ENCODE assay signal across 35 cellular contexts in the genomic region with DNA sequence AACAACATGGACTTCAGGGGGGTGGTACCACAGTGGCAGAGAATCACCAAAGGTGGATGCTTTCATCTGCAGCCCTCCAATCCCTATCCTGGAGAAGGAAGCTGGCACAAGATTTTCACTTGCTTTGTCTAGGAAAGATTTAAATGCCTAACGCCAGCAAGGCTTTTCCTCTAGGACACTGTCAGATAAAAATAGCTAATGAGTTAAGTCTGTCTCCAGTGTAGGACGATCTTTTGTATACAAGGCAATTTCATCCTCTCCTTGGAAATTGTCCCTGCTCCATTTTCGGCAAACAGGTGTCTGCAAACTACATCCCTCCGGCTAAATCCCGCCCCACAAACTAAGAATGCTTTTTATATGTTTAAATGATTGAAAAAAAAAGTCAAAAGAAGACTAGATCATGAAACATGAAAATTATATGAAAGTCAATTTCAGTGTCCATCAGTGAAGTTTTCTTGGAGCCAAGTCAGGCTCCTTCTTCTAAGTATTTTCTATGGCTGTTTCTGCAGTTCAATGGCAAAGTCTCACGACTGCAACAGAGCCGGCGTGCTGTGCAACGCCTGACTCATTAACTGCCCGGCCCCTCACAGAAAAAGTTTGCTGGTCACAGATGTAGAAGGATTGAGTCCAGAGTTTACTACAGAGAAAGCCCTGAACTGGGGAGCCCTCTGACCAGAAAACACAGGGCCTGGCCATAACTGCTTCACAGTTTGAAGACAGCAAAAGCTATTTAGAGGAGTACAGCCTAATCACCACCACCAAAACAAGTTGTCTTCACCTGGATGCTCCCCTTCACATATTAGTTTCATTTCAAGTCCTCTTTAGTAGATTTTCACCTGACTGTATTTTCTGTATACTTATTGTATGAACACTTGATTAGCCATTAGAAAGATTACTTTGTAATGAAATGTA. TPM values are rescaled to one million over a fixed set of nuclear protein-coding genes. Genes with fewer than 3 reads are reported as not detected.
DNase-seq lines count a peak whose midpoint lies in the region; ATAC-seq and TF ChIP-seq lines count a peak whose summit lies in the region.
"Had no signal": no experiment of that assay in that cellular context is flagged by ENCODE, and none has a peak within 500 bp of the region (broad histone marks: within the 10 kb centered on the region; RNA-seq: fewer than 3 reads in every experiment).

No MANE protein-coding gene starts in this region.

- intact Hi-C loops in psoas muscle (cut with DNase I), result no loop called here

- WGBS in psoas muscle, 3 donors, result 20 to 29% (median 28%) methylated on average over 10 of the region's 10 CpGs

- H3K4me3 ChIP-seq in fibroblast of villous mesenchyme (ENCODE audit: low read depth, low read length) (no peak overlapping the region), psoas muscle (no peak overlapping the region)
- H3K4me3 ChIP-seq: heart left ventricle, K562, MG63, sigmoid colon had no signal

- no peaks in the 10 kb centered on the region for H3K36me3 ChIP-seq in psoas muscle (ENCODE audit: insufficient read depth in 1 of 2, low read depth in 1 of 2)
- H3K36me3 ChIP-seq: heart left ventricle, MG63, sigmoid colon had no signal

- no peak overlapping the region for H3K4me3 Mint-ChIP-seq in T-cell
- H3K4me3 Mint-ChIP-seq: activated CD4-positive, alpha-beta T cell treated with anti-CD3 and anti-CD28 coated beads for 36 hours; activated CD8-positive, alpha-beta T cell treated with anti-CD3 and anti-CD28 coated beads, Interleukin-2, amount 10 ng/mL, durations not matched to agents 7 days and 5 days; activated naive CD4-positive, alpha-beta T cell treated with anti-CD3 and anti-CD28 coated beads, Interleukin-2, amount 10 ng/mL, durations not matched to agents 7 days and 5 days; brain; naive B cell; stimulated activated memory B cell treated with anti-CD40 and anti-IgM and Interleukin-4, amounts not matched to agents 10 μg/mL and 1 μg/mL and 100 μg/mL, for 72 hours; type B pancreatic cell had no signal

- CTCF ChIA-PET in T-cell (lab: Charles Lee), result no interaction called here

- H3K9me3 ChIP-seq in psoas muscle, result no peaks in the 10 kb centered on the region
- H3K9me3 ChIP-seq: heart left ventricle, MG63, sigmoid colon had no signal

- DNase-seq in AG20443 (ENCODE audit: low spot score) (peak; percentile 56), RPMI7951 (ENCODE audit: low read depth) (peak; percentile 44), fibroblast of villous mesenchyme (ENCODE audit: low read depth) (peak; percentile 41), psoas muscle (no peak), ecto neural progenitor cell (ENCODE audit: low spot score) (no peak), AG08396 (ENCODE audit: low spot score) (no peak), T-cell (no peak), SHP77 (lab: John Stamatoyannopoulos, UW) (no peak)
- DNase-seq: 8988T; activated CD4-positive, alpha-beta T cell treated with anti-CD3 and anti-CD28 coated beads for 36 hours; activated CD8-positive, alpha-beta T cell treated with anti-CD3 and anti-CD28 coated beads, Interleukin-2, amount 10 ng/mL, durations not matched to agents 7 days and 5 days; activated naive CD4-positive, alpha-beta T cell treated with anti-CD3 and anti-CD28 coated beads, Interleukin-2, amount 10 ng/mL, durations not matched to agents 7 days and 5 days; cerebellar nuclear complex; dorsolateral prefrontal cortex; GF-D8; heart left ventricle; left ventricle myocardium superior; MG63; naive B cell; NCI-H1417; NCI-H2029 treated with DMSO at 0.1 percent for 48 hours; NCI-H226; NCI-H69; sigmoid colon; stimulated activated CD4-positive, alpha-beta T cell treated with anti-CD3 and anti-CD28 coated beads, Interleukin-15, amount 100 ng/mL, for 24 hours; SW 1271; T-helper 9 cell had no signal

- peak in 3 of 4 donors; percentile 71 to 89 (median 87) for ATAC-seq in psoas muscle
- ATAC-seq in T-cell (replicated peaks in 1 of 4), result no peak
- ATAC-seq: activated CD4-positive, alpha-beta T cell treated with anti-CD3 and anti-CD28 coated beads for 36 hours; activated CD8-positive, alpha-beta T cell treated with anti-CD3 and anti-CD28 coated beads, Interleukin-2, amount 10 ng/mL, durations not matched to agents 7 days and 5 days; heart left ventricle; K562; left ventricle myocardium superior; Panc1; stimulated activated memory B cell treated with anti-CD40 and anti-IgM and Interleukin-4, amounts not matched to agents 10 μg/mL and 1 μg/mL and 100 μg/mL, for 72 hours had no signal

- no peaks in the 10 kb centered on the region for H3K27me3 Mint-ChIP-seq in T-cell
- H3K27me3 Mint-ChIP-seq: activated CD4-positive, alpha-beta T cell treated with anti-CD3 and anti-CD28 coated beads for 36 hours; activated naive CD4-positive, alpha-beta T cell treated with anti-CD3 and anti-CD28 coated beads, Interleukin-2, amount 10 ng/mL, durations not matched to agents 7 days and 5 days; brain; stimulated activated memory B cell treated with anti-CD40 and anti-IgM and Interleukin-4, amounts not matched to agents 10 μg/mL and 1 μg/mL and 100 μg/mL, for 72 hours; type B pancreatic cell had no signal

- POLR2A ChIA-PET in T-cell (lab: Charles Lee), result no interaction called here

- H3K27ac Mint-ChIP-seq in T-cell, result no peak overlapping the region
- H3K27ac Mint-ChIP-seq: activated CD4-positive, alpha-beta T cell treated with anti-CD3 and anti-CD28 coated beads for 36 hours; activated CD8-positive, alpha-beta T cell treated with anti-CD3 and anti-CD28 coated beads, Interleukin-2, amount 10 ng/mL, durations not matched to agents 7 days and 5 days; activated naive CD4-positive, alpha-beta T cell treated with anti-CD3 and anti-CD28 coated beads, Interleukin-2, amount 10 ng/mL, durations not matched to agents 7 days and 5 days; brain; naive B cell; progenitor cell of endocrine pancreas; stimulated activated memory B cell treated with anti-CD40 and anti-IgM and Interleukin-4, amounts not matched to agents 10 μg/mL and 1 μg/mL and 100 μg/mL, for 72 hours; type B pancreatic cell had no signal

- TF ChIP-seq CTCF in fibroblast of villous mesenchyme (IDR thresholded peaks at IDR 0.05; ENCODE audit: insufficient read depth, low read depth, low read length) (no peak), psoas muscle (IDR thresholded peaks at IDR 0.05) (no peak)

- H3K9me3 Mint-ChIP-seq in T-cell, result no peaks in the 10 kb centered on the region
- H3K9me3 Mint-ChIP-seq: activated naive CD4-positive, alpha-beta T cell treated with anti-CD3 and anti-CD28 coated beads, Interleukin-2, amount 10 ng/mL, durations not matched to agents 7 days and 5 days; naive B cell; stimulated activated memory B cell treated with anti-CD40 and anti-IgM and Interleukin-4, amounts not matched to agents 10 μg/mL and 1 μg/mL and 100 μg/mL, for 72 hours; type B pancreatic cell had no signal

- H3K27me3 ChIP-seq in psoas muscle (ENCODE audit: insufficient read depth in 3 of 3, low read length in 2 of 3), result no peaks in the 10 kb centered on the region
- H3K27me3 ChIP-seq: dorsolateral prefrontal cortex, heart left ventricle, MG63, sigmoid colon had no signal

- H3K4me1 Mint-ChIP-seq in T-cell, result no peaks in the 10 kb centered on the region
- H3K4me1 Mint-ChIP-seq: activated CD4-positive, alpha-beta T cell treated with anti-CD3 and anti-CD28 coated beads for 36 hours; activated naive CD4-positive, alpha-beta T cell treated with anti-CD3 and anti-CD28 coated beads, Interleukin-2, amount 10 ng/mL, durations not matched to agents 7 days and 5 days; brain; naive B cell; stimulated activated memory B cell treated with anti-CD40 and anti-IgM and Interleukin-4, amounts not matched to agents 10 μg/mL and 1 μg/mL and 100 μg/mL, for 72 hours had no signal

- peaks cover 15% of the 10 kb centered on the region for H3K4me1 ChIP-seq in psoas muscle

- peak overlapping the region; percentile 71 for H3K27ac ChIP-seq in psoas muscle
- H3K27ac ChIP-seq: heart left ventricle, sigmoid colon, VCaP had no signal

- no peaks in the 10 kb centered on the region for H3K36me3 Mint-ChIP-seq in T-cell
- H3K36me3 Mint-ChIP-seq: activated naive CD4-positive, alpha-beta T cell treated with anti-CD3 and anti-CD28 coated beads, Interleukin-2, amount 10 ng/mL, durations not matched to agents 7 days and 5 days; brain; naive B cell; stimulated activated memory B cell treated with anti-CD40 and anti-IgM and Interleukin-4, amounts not matched to agents 10 μg/mL and 1 μg/mL and 100 μg/mL, for 72 hours; type B pancreatic cell had no signal

RNA-seq across cellular contexts. Expression of gene PIEZO2, which starts 52.3 kb away (rescaled TPM):
- 10.7 and 10.8 TPM in 2 replicates for total RNA-seq in RPMI7951 (2014; rRNA removed; shearing (Covaris generic))
- total RNA-seq in fibroblast of villous mesenchyme (1.7 and 4.5 TPM in 2 replicates), psoas muscle (under 1 TPM; 0.06 to 0.64 (median 0.17) TPM), T-cell (under 1 TPM in 4 of 5 donors, not detected in 1; 0.05 to 0.90 (median 0.21) TPM)
- polyA plus RNA-seq in psoas muscle, result under 1 TPM; 0.03 to 0.13 (median 0.10) TPM
- total RNA-seq: activated CD4-positive, alpha-beta T cell treated with anti-CD3 and anti-CD28 coated beads for 36 hours; activated CD8-positive, alpha-beta T cell treated with anti-CD3 and anti-CD28 coated beads, Interleukin-2, amount 10 ng/mL, durations not matched to agents 7 days and 5 days had no signal
- polyA plus RNA-seq: keratinocyte had no signal

Comparison
In these comparisons a context has a peak if more than half of its experiments do, and no peak if none do; other contexts are left out.
1. DNase-seq: peak in AG20443 (single experiment), RPMI7951 (single experiment) and fibroblast of villous mesenchyme (single experiment); none in psoas muscle (0 of 2), ecto neural progenitor cell (single experiment), AG08396 (single experiment), T-cell (0 of 34) and SHP77 (0 of 2).
2. ATAC-seq: peak in psoas muscle (3 of 4); none in T-cell (0 of 4).